In the genomic region with DNA sequence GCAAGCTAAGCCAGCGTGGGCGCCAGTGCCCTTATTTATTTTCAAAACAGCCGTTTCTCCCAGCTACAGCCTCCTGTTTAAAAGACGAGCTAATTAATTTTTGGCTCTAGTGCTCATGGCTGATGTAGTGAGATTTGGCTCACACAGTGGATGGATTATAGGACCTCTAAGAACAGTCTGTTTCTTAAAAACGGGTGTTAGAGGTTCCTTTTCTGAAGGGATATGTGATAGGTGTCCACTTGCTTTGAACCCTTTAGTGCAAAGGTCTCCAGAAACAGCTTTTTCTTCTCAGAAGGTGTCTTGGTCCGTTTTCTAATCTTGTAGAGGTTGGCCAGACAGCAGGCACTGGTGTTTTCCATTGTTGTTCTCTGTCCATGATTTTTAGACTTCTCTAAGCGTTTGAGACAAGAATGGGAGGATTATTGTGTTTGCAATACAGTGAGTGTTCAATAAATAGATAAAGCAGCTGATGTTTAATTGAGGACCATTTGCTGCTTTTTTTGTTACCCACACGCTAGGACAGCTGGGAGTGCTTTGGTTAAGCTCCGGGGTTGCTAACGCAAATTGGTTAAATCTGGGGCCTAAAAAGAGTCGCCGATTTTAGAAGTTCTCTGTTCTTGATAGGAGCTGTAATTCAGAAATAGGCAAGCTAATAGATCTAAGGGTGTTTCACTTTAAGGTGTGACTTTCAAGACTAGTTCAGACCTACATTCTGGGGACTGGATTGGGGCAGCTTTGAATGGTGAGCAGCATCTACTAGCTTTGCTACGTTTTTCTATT, we compare ENCODE assay signal across 9 cellular contexts. TPM values are rescaled to one million over a fixed set of nuclear protein-coding genes. Genes with fewer than 3 reads are reported as not detected.
DNase-seq lines count a peak whose midpoint lies in the region; FAIRE-seq and TF ChIP-seq lines count a peak whose summit lies in the region.
"Had no signal": no experiment of that assay in that cellular context is flagged by ENCODE, and none has a peak within 500 bp of the region (broad histone marks: within the 10 kb centered on the region; RNA-seq: fewer than 3 reads in every experiment).

No MANE protein-coding gene starts in this region.

- TF ChIP-seq CTCF in vagina (IDR thresholded peaks at IDR 0.05) = no peak

- H3K4me3 ChIP-seq in H7 (ENCODE audit: insufficient read depth, low read depth, low read length) = peak overlapping the region; percentile 92
- H3K4me3 ChIP-seq in mesodermal cell (ENCODE audit: extremely low read depth, insufficient read depth, low read length, poor library complexity, severe bottlenecking) = peak overlapping the region; percentile 83
- H3K4me3 ChIP-seq in vagina = peak overlapping the region; percentile 72 to 98

- H3K4me1 ChIP-seq in mesodermal cell (ENCODE audit: control insufficient read depth, insufficient read depth, low read length, poor library complexity, severe bottlenecking) (peaks cover 4% of the 10 kb centered on the region), vagina (peaks cover 13% of the 10 kb centered on the region)

- TF ChIP-seq POLR2A in vagina (IDR thresholded peaks at IDR 0.05) = no peak

- FAIRE-seq in HTR-8/SVneo (lab: Jason Lieb, UNC) = no peak
- FAIRE-seq: TTC549 had no signal

- H3K27ac ChIP-seq in caudate nucleus (ENCODE audit: low read depth, low read length) (peak overlapping the region; percentile 97), mesodermal cell (ENCODE audit: low read depth, low read length, severe bottlenecking) (peak overlapping the region; percentile 77), vagina (peak overlapping the region; percentile 99)

- DNase-seq in DMS 273 treated with DMSO at 0.1 percent for 48 hours (lab: John Stamatoyannopoulos, UW) (peak; percentile 9), H7 (no peak), NOMO-1 treated with DMSO at 0.1 percent for 48 hours (lab: John Stamatoyannopoulos, UW; ENCODE audit: unreplicated experiment) (peak; percentile 33), caudate nucleus (lab: John Stamatoyannopoulos, UW) (peak in 9 of 61 donors; percentile 13 to 63 (median 35)), vagina (ENCODE audit: extremely low spot score in 2 of 2) (no peak), GF-D8 (lab: John Stamatoyannopoulos, UW) (no peak), HTR-8/SVneo (ENCODE audit: insufficient read length, low spot score) (no peak)

- H3K27me3 ChIP-seq in H7 (ENCODE audit: control insufficient read depth, insufficient read depth, low read length) (no peaks in the 10 kb centered on the region), vagina (no peaks in the 10 kb centered on the region)

- 41 to 44% methylated on average over 10 to 11 of the region's 13 CpGs for WGBS in mesodermal cell (ENCODE audit: insufficient coverage in 2 of 2), 2 experiments

- H3K36me3 ChIP-seq in H7 (replicated peaks; ENCODE audit: control insufficient read depth, insufficient read depth, low read length) (no peaks in the 10 kb centered on the region), mesodermal cell (ENCODE audit: control insufficient read depth, insufficient read depth, low read length) (peaks cover 1% of the 10 kb centered on the region), vagina (no peaks in the 10 kb centered on the region)

- H3K9me3 ChIP-seq in mesodermal cell (ENCODE audit: control insufficient read depth, low read length) (no peaks in the 10 kb centered on the region), vagina (no peaks in the 10 kb centered on the region)

- intact Hi-C loops in vagina (cut with DNase I) = no loop called here

RNA-seq across cellular contexts. Expression of a gene that starts 1.0 kb away (rescaled TPM):
- 7.4 and 7.5 TPM in 2 replicates for total RNA-seq in H7 (2014; rRNA removed; shearing (Covaris generic))
- polyA plus RNA-seq in mesodermal cell (2013, experiment 1 of 2) = 9.7 TPM
- 10.8 TPM for polyA plus RNA-seq in mesodermal cell (2013, experiment 2 of 2)
- 17.4 TPM for total RNA-seq in vagina

RNA-seq across cellular contexts. Expression of a gene that starts 7.8 kb away (rescaled TPM):
- 0.94 and 2.3 TPM in 2 replicates for total RNA-seq in H7 (2014; rRNA removed; shearing (Covaris generic))
- polyA plus RNA-seq in mesodermal cell (2013, experiment 1 of 2) = 3.3 TPM
- 3.7 TPM for polyA plus RNA-seq in mesodermal cell (2013, experiment 2 of 2)
- 16.2 TPM for total RNA-seq in vagina

Comparison
In these comparisons a context has a peak if more than half of its experiments do, and no peak if none do; other contexts are left out.
1. DNase-seq: peak in DMS 273 treated with DMSO at 0.1 percent for 48 hours (single experiment) and NOMO-1 treated with DMSO at 0.1 percent for 48 hours (single experiment); none in H7 (single experiment), vagina (0 of 2), GF-D8 (single experiment) and HTR-8/SVneo (single experiment).
2. Peak in every context shown above with its lines, with median percentiles within 50 percentile points of each other: H3K4me3 ChIP-seq and H3K27ac ChIP-seq.